ENCODE assay signal across 1 cellular context in the genomic region with DNA sequence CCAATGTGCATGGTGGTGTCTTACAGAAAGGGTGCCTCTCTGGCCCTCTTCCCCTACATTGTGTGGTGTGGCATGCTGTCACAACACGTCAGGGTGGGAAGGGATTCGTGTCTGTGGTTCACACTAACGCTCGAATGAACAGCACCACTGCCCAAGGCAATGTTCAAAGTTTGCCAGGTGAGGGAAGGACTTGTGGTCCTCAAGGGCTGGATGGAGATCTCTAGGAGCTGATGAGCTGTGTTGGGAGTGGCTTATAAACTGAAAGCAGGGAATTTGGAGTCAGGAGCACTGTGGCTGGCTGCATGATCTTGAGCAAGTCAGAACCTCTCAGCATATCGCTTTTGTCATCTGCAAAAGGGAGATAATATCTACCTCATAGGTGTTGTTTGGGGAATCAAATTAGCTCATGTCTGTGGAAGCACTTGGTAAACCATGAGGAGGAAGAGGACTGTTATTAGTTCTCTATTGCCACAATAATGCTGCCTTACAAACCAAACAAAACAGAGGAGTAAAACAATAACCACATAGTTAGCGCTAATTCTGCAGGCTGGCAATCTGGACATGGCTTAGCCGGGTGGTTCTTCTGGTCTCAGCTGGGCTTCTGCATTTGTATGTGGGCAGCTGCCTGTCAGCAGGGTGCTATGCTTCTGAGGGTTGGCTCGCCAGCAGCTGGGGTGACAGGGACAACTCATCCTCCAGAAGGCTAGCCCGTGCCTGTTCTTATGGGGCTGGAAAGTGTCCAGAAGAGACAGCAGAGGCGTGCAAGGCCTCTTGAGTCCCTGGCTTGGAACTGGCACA.
TF ChIP-seq lines count a peak whose summit lies in the region.

No MANE protein-coding gene starts in this region.

TF ChIP-seq in GM12878, 131 proteins besides CTCF, POLR2A, EP300 and RAD21:
- TF ChIP-seq CBX5 (IDR thresholded peaks at IDR 0.05; ENCODE audit: low read depth) = no peak
- TF ChIP-seq DPF2 (IDR thresholded peaks at IDR 0.05) = no peak
- peak in 1 of 2 experiments; percentile 16; a peak in 1 of 4 replicates for TF ChIP-seq BHLHE40 (IDR thresholded peaks at IDR 0.05; ENCODE audit: borderline replicate concordance in 1 of 2, low read depth in 2 of 2, low read length in 1 of 2)
- no peak for TF ChIP-seq NFYA (IDR thresholded peaks at IDR 0.05; ENCODE audit: borderline replicate concordance, low read depth, low read length)
- TF ChIP-seq IKZF2 (IDR thresholded peaks at IDR 0.05) = peak in 1 of 2 experiments; percentile 12; a peak in 1 of 4 replicates
- TF ChIP-seq RUNX3 (IDR thresholded peaks at IDR 0.05; ENCODE audit: low read length) = 0 out of 2 replicates have a peak, but pooled peaks have one; percentile 3
- no peak for TF ChIP-seq TARDBP (IDR thresholded peaks at IDR 0.05; ENCODE audit: borderline replicate concordance)
- TF ChIP-seq MYB (IDR thresholded peaks at IDR 0.05; ENCODE audit: borderline replicate concordance, low read depth, low read length) = no peak
